Comparison of ENCODE assay signal across 8 cellular contexts in genomic region chr17:77086433-77087010, GRCh38. TPM values are rescaled to one million over a fixed set of nuclear protein-coding genes. Genes with fewer than 3 reads are reported as not detected.
DNase-seq lines count a peak whose midpoint lies in the region; ATAC-seq and TF ChIP-seq lines count a peak whose summit lies in the region.

No MANE protein-coding gene starts in this region.

- H3K27ac Mint-ChIP-seq in natural killer cell treated with Interleukin-12 subunit alpha and Interleukin-12 subunit beta and Interleukin-15 and Interleukin-18, amount 100 ng/mL, for 72 hours = peak overlapping the region in 1 of 2 donors; percentile 65
- no peak overlapping the region for H3K27ac Mint-ChIP-seq in stimulated activated naive B cell treated with anti-CD40 and anti-IgM and Interleukin-4, amounts not matched to agents 10 μg/mL and 1 μg/mL and 100 μg/mL, for 72 hours

- H3K27ac ChIP-seq in DOHH2 (ENCODE audit: low read depth, low read length) (no peak overlapping the region), esophagus squamous epithelium (peak overlapping the region in 1 of 4 donors; percentile 2)

- peak; percentile 97 for TF ChIP-seq CTCF in DOHH2 (IDR thresholded peaks at IDR 0.05; ENCODE audit: low read depth, low read length, poor library complexity, severe bottlenecking)
- peak; percentile 88 to 95 (median 91) for TF ChIP-seq CTCF in esophagus squamous epithelium (IDR thresholded peaks at IDR 0.05)

- H3K4me1 ChIP-seq in DOHH2 (ENCODE audit: control insufficient read depth, low read length) (peaks cover 59% of the 10 kb centered on the region), esophagus squamous epithelium (peaks cover 9 to 47% (median 22%) of the 10 kb centered on the region in 3 donors)

- H3K4me2 ChIP-seq in DOHH2 (ENCODE audit: low read length) = peak overlapping the region; percentile 48

- H3K4me3 Mint-ChIP-seq in activated T-cell treated with anti-CD3 and anti-CD28 coated beads, Interleukin-2, amount 50 U/mL, for 4 hours = peak overlapping the region; percentile 17
- H3K4me3 Mint-ChIP-seq in natural killer cell treated with Interleukin-12 subunit alpha and Interleukin-12 subunit beta and Interleukin-15 and Interleukin-18, amount 100 ng/mL, for 72 hours = peak overlapping the region; percentile 27
- peak overlapping the region in 1 of 2 donors; percentile 37 for H3K4me3 Mint-ChIP-seq in stimulated activated naive B cell treated with anti-CD40 and anti-IgM and Interleukin-4, amounts not matched to agents 10 μg/mL and 1 μg/mL and 100 μg/mL, for 72 hours

- peak in 1 of 2 donors; percentile 42 for ATAC-seq in activated T-cell treated with anti-CD3 and anti-CD28 coated beads, Interleukin-2, amount 50 U/mL, for 4 hours
- ATAC-seq in natural killer cell treated with Interleukin-12 subunit alpha and Interleukin-12 subunit beta and Interleukin-15 and Interleukin-18, amount 100 ng/mL, for 72 hours = peak; percentile 40 to 70
- peak; percentile 43 to 54 for ATAC-seq in stimulated activated naive B cell treated with anti-CD40 and anti-IgM and Interleukin-4, amounts not matched to agents 10 μg/mL and 1 μg/mL and 100 μg/mL, for 72 hours (replicated peaks)
- no peak for ATAC-seq in HG03378 (IDR thresholded peaks at IDR 0.05; ENCODE audit: unreplicated experiment)

- H3K27me3 ChIP-seq in DOHH2 (ENCODE audit: control insufficient read depth, low read length) (no peaks in the 10 kb centered on the region), esophagus squamous epithelium (peaks cover 0 to 13% (median 0%) of the 10 kb centered on the region in 4 donors)

- H3K9me3 ChIP-seq in DOHH2 (ENCODE audit: control insufficient read depth, insufficient read depth, low read length) (no peaks in the 10 kb centered on the region), esophagus squamous epithelium (no peaks in the 10 kb centered on the region)

- intact Hi-C loops in esophagus squamous epithelium (cut with DNase I) = loop anchor here (2.0 kb wide), 1 partner anchor 162 kb away; no protein-coding TSS in a partner anchor

- H3K4me1 Mint-ChIP-seq in activated T-cell treated with anti-CD3 and anti-CD28 coated beads, Interleukin-2, amount 50 U/mL, for 4 hours (ENCODE audit: low read depth) = peaks cover 29% of the 10 kb centered on the region
- peaks cover 26 to 27% of the 10 kb centered on the region in 2 donors for H3K4me1 Mint-ChIP-seq in natural killer cell treated with Interleukin-12 subunit alpha and Interleukin-12 subunit beta and Interleukin-15 and Interleukin-18, amount 100 ng/mL, for 72 hours (ENCODE audit: low read depth in 2 of 2)
- peaks cover 22 to 45% of the 10 kb centered on the region in 2 donors for H3K4me1 Mint-ChIP-seq in stimulated activated naive B cell treated with anti-CD40 and anti-IgM and Interleukin-4, amounts not matched to agents 10 μg/mL and 1 μg/mL and 100 μg/mL, for 72 hours

- H3K9me2 ChIP-seq in DOHH2 (replicated peaks; ENCODE audit: control insufficient read depth, low read length) = no peaks in the 10 kb centered on the region

- peak; percentile 61 for DNase-seq in HuH-7.5 (ENCODE audit: low spot score)
- peak; percentile 19 for DNase-seq in OCI-M2 (lab: John Stamatoyannopoulos, UW; ENCODE audit: unreplicated experiment)
- peak; percentile 78 for DNase-seq in activated T-cell treated with anti-CD3 and anti-CD28 coated beads, Interleukin-2, amount 50 U/mL, for 4 hours
- DNase-seq in esophagus squamous epithelium (lab: John Stamatoyannopoulos, UW) = peak; percentile 19
- peak; percentile 82 for DNase-seq in natural killer cell treated with Interleukin-12 subunit alpha and Interleukin-12 subunit beta and Interleukin-15 and Interleukin-18, amount 100 ng/mL, for 72 hours (ENCODE audit: low spot score)
- peak; percentile 74 for DNase-seq in stimulated activated naive B cell treated with anti-CD40 and anti-IgM and Interleukin-4, amounts not matched to agents 10 μg/mL and 1 μg/mL and 100 μg/mL, for 72 hours

- no peaks in the 10 kb centered on the region for H3K9me3 Mint-ChIP-seq in activated T-cell treated with anti-CD3 and anti-CD28 coated beads, Interleukin-2, amount 50 U/mL, for 4 hours
- H3K9me3 Mint-ChIP-seq in natural killer cell treated with Interleukin-12 subunit alpha and Interleukin-12 subunit beta and Interleukin-15 and Interleukin-18, amount 100 ng/mL, for 72 hours = no peaks in the 10 kb centered on the region
- H3K9me3 Mint-ChIP-seq in stimulated activated naive B cell treated with anti-CD40 and anti-IgM and Interleukin-4, amounts not matched to agents 10 μg/mL and 1 μg/mL and 100 μg/mL, for 72 hours = peaks cover 3 to 4% of the 10 kb centered on the region in 2 donors

- H3F3A ChIP-seq in DOHH2 (ENCODE audit: control insufficient read depth, insufficient read depth) = peaks cover 11% of the 10 kb centered on the region

- no peaks in the 10 kb centered on the region for H4K20me1 ChIP-seq in DOHH2 (ENCODE audit: control insufficient read depth, insufficient read depth, low read depth, low read length)

- H3K4me3 ChIP-seq in DOHH2 (ENCODE audit: low read length) = peak overlapping the region; percentile 19
- peak overlapping the region in 1 of 4 donors; percentile 28 for H3K4me3 ChIP-seq in esophagus squamous epithelium

- H3K36me3 Mint-ChIP-seq in activated T-cell treated with anti-CD3 and anti-CD28 coated beads, Interleukin-2, amount 50 U/mL, for 4 hours (ENCODE audit: insufficient read depth) = peaks cover 16% of the 10 kb centered on the region
- H3K36me3 Mint-ChIP-seq in natural killer cell treated with Interleukin-12 subunit alpha and Interleukin-12 subunit beta and Interleukin-15 and Interleukin-18, amount 100 ng/mL, for 72 hours = peaks cover 6% of the 10 kb centered on the region
- H3K36me3 Mint-ChIP-seq in stimulated activated naive B cell treated with anti-CD40 and anti-IgM and Interleukin-4, amounts not matched to agents 10 μg/mL and 1 μg/mL and 100 μg/mL, for 72 hours = peaks cover 24 to 31% of the 10 kb centered on the region in 2 donors

- peaks cover 32% of the 10 kb centered on the region for H3K79me2 ChIP-seq in DOHH2 (ENCODE audit: control insufficient read depth, low read length)

- 15 to 17% methylated on average over 11 of the region's 11 CpGs for WGBS in esophagus squamous epithelium, 2 donors

- H3K27me3 Mint-ChIP-seq in activated T-cell treated with anti-CD3 and anti-CD28 coated beads, Interleukin-2, amount 50 U/mL, for 4 hours (ENCODE audit: low read depth) = peaks cover 2% of the 10 kb centered on the region
- H3K27me3 Mint-ChIP-seq in natural killer cell treated with Interleukin-12 subunit alpha and Interleukin-12 subunit beta and Interleukin-15 and Interleukin-18, amount 100 ng/mL, for 72 hours = peaks cover 0 to 5% of the 10 kb centered on the region in 2 donors
- H3K27me3 Mint-ChIP-seq in stimulated activated naive B cell treated with anti-CD40 and anti-IgM and Interleukin-4, amounts not matched to agents 10 μg/mL and 1 μg/mL and 100 μg/mL, for 72 hours = peaks cover 9 to 19% of the 10 kb centered on the region in 2 donors

- H3K36me3 ChIP-seq in DOHH2 (ENCODE audit: control insufficient read depth, low read length) (peaks cover 27% of the 10 kb centered on the region), esophagus squamous epithelium (peaks cover 0 to 17% (median under 1%) of the 10 kb centered on the region in 3 donors)

- TF ChIP-seq POLR2A in esophagus squamous epithelium (IDR thresholded peaks at IDR 0.05) = no peak

RNA-seq across cellular contexts. Expression of gene SEC14L1, which starts 54.2 kb away (rescaled TPM):
- total RNA-seq in activated T-cell treated with anti-CD3 and anti-CD28 coated beads, Interleukin-2, amount 50 U/mL, for 4 hours = 10 to 100 TPM; 26.5 to 36.9 (median 27.4) TPM
- total RNA-seq in esophagus squamous epithelium = 10 to 100 TPM; 27.3 to 39.2 (median 32.8) TPM
- total RNA-seq in natural killer cell treated with Interleukin-12 subunit alpha and Interleukin-12 subunit beta and Interleukin-15 and Interleukin-18, amount 100 ng/mL, for 72 hours = 100 to 1,000 TPM in 1 of 2 donors, 10 to 100 TPM in 1; 91.6 to 117 TPM

Comparison
In these comparisons a context has a peak if more than half of its experiments do, and no peak if none do; other contexts are left out.
1. DNase-seq: peak in every context shown above with its lines; median percentile 82 in natural killer cell treated with Interleukin-12 subunit alpha and Interleukin-12 subunit beta and Interleukin-15 and Interleukin-18, amount 100 ng/mL, for 72 hours; 78 in activated T-cell treated with anti-CD3 and anti-CD28 coated beads, Interleukin-2, amount 50 U/mL, for 4 hours; 74 in stimulated activated naive B cell treated with anti-CD40 and anti-IgM and Interleukin-4, amounts not matched to agents 10 μg/mL and 1 μg/mL and 100 μg/mL, for 72 hours; 61 in HuH-7.5; 19 in OCI-M2; 19 in esophagus squamous epithelium.